In the genomic region with DNA sequence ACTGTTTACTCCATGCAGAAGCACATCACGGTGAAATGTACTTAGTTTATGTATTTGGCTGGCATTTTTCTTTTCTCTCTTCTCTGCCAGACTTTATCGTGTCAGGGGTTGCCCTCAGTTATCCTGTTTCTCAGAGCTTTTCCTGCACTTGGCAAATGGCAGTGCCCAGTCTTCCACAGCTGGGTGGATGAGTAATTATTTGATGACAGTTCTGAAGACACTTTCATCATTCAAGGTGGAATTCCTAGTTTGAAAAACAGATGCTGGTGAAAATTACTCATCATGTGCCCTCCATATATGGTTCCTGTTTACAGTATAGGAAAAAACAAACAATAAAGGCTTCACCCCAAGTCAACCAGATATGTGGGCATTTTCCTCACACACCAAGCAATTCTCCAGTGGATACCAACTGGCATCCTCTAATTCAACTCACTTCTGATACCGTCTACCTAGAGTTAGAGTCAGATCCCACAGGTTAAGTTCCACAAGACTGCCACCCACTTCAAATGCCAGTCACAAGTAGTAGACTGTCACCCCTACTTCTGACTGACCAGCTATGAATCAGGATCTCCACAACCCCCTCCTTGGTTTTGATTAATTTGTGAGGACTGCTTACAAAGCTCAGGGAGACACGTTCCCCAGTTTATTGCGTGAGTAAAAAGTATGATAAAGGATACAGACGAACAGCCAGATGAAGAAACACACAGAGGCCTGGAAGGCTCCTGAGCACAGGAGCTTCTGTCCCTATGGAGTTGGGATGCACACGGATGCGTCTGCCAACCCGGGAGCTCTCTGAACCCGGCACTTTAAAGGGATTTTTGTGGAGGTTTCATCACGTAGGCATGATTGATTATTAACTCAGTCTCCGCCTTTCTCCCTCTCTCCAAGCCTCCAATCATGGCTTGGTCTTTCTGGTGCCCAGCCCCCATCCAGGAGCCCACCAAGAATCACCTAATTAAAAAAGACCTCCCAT, we compare ENCODE assay signal across 18 cellular contexts.
DNase-seq lines count a peak whose midpoint lies in the region; ATAC-seq and TF ChIP-seq lines count a peak whose summit lies in the region.
"Had no signal": no experiment of that assay in that cellular context is flagged by ENCODE, and none has a peak within 500 bp of the region (broad histone marks: within the 10 kb centered on the region; RNA-seq: fewer than 3 reads in every experiment).

No MANE protein-coding gene starts in this region.

- H3K4me1 ChIP-seq in HCT116 (ENCODE audit: control insufficient read depth in 1 of 2, insufficient read depth in 2 of 2, low read length in 2 of 2) = no peaks in the 10 kb centered on the region; a peak in 1 of 4 replicates
- peaks cover 60% of the 10 kb centered on the region for H3K4me1 ChIP-seq in left ventricle myocardium inferior

- no peaks in the 10 kb centered on the region for H3K79me2 ChIP-seq in HCT116 (ENCODE audit: insufficient read depth, low read length)
- H3K79me2 ChIP-seq: hepatocyte had no signal

- H3K4me3 ChIP-seq in HCT116 (replicated peaks in 1 of 2; ENCODE audit: low read depth in 1 of 2, low read length in 2 of 2) (no peak overlapping the region), H7 (ENCODE audit: insufficient read depth, low read depth, low read length) (no peak overlapping the region), left ventricle myocardium inferior (no peak overlapping the region)
- H3K4me3 ChIP-seq: hepatocyte had no signal

- H3K36me3 Mint-ChIP-seq in osteocyte (ENCODE audit: unreplicated experiment) = no peaks in the 10 kb centered on the region
- H3K36me3 Mint-ChIP-seq: CD4-positive, alpha-beta memory T cell; memory B cell had no signal

- H3K27me3 ChIP-seq in HCT116 (ENCODE audit: insufficient read depth, low read length) = no peaks in the 10 kb centered on the region
- H3K27me3 ChIP-seq in H7 (ENCODE audit: control insufficient read depth, insufficient read depth, low read length) = no peaks in the 10 kb centered on the region
- no peaks in the 10 kb centered on the region for H3K27me3 ChIP-seq in left ventricle myocardium inferior (ENCODE audit: low read depth)
- H3K27me3 ChIP-seq: hepatocyte had no signal

- H3K36me3 ChIP-seq in HCT116 (ENCODE audit: control insufficient read depth in 1 of 2, insufficient read depth in 2 of 2, low read length in 2 of 2) (no peaks in the 10 kb centered on the region), H7 (replicated peaks; ENCODE audit: control insufficient read depth, insufficient read depth, low read length) (no peaks in the 10 kb centered on the region; the same call in 1 of the 2 replicates), left ventricle myocardium inferior (no peaks in the 10 kb centered on the region)

- no peak overlapping the region for H2AFZ ChIP-seq in HCT116 (ENCODE audit: low read depth, low read length, poor library complexity, severe bottlenecking)
- H2AFZ ChIP-seq: hepatocyte had no signal

- no peaks in the 10 kb centered on the region for H3K27me3 Mint-ChIP-seq in osteocyte (ENCODE audit: unreplicated experiment)
- H3K27me3 Mint-ChIP-seq: CD4-positive, alpha-beta memory T cell; memory B cell had no signal

- H3K27ac ChIP-seq in HCT116 (ENCODE audit: low read depth, low read length) (no peak overlapping the region), RWPE1 (0 out of 2 replicates have a peak overlapping the region, but pooled peaks have one; percentile 25), left ventricle myocardium inferior (replicated peaks) (no peak overlapping the region)
- H3K27ac ChIP-seq: hepatocyte had no signal

- TF ChIP-seq CTCF in HCT116 (IDR thresholded peaks at IDR 0.05 in 2 of 3, conservative IDR thresholded peaks at IDR 0.05 in 1 of 3; ENCODE audit: borderline replicate concordance in 1 of 3, insufficient read depth in 1 of 3, low read depth in 2 of 3, low read length in 2 of 3) (no peak), RWPE1 (conservative IDR thresholded peaks at IDR 0.05; ENCODE audit: low read depth) (no peak), osteocyte (IDR thresholded peaks at IDR 0.05) (no peak), left ventricle myocardium inferior (IDR thresholded peaks at IDR 0.05; ENCODE audit: borderline replicate concordance) (no peak)

- peaks cover 34% of the 10 kb centered on the region for H3K4me1 Mint-ChIP-seq in osteocyte (ENCODE audit: unreplicated experiment)

- no peak overlapping the region for H3K4me2 ChIP-seq in HCT116 (ENCODE audit: low read length)
- H3K4me2 ChIP-seq: hepatocyte had no signal

- no peak for TF ChIP-seq POLR2A in HCT116 (IDR thresholded peaks at IDR 0.05; ENCODE audit: borderline replicate concordance, extremely low read depth, insufficient read depth, insufficient read length)

- RAD21 ChIA-PET in HCT116 (lab: Charles Lee; ENCODE audit: low non-redundant PET in 1 of 2, low total read pairs in 2 of 2, uncharacterized antibody in 2 of 2, unreplicated experiment in 2 of 2) = no interaction called here

- POLR2A ChIA-PET in HCT116 (lab: Charles Lee) = no interaction called here
- POLR2A ChIA-PET in RWPE1 (lab: Yijun Ruan, JAX; ENCODE audit: low non-redundant PET) = no interaction called here

- no TSS peak for BruUV-seq in HCT116 (replicated peaks; lab: Mats Ljungman, UMichigan)

- no peaks in the 10 kb centered on the region for H4K20me1 ChIP-seq in HCT116 (ENCODE audit: insufficient read depth)

- peaks cover 3% of the 10 kb centered on the region for H3K9me3 Mint-ChIP-seq in osteocyte (ENCODE audit: unreplicated experiment)
- H3K9me3 Mint-ChIP-seq: memory B cell had no signal

- H3K9me2 ChIP-seq in HCT116 (ENCODE audit: insufficient read depth) = no peaks in the 10 kb centered on the region

- ATAC-seq in HCT116 (no peak), HG02623 (IDR thresholded peaks at IDR 0.05; ENCODE audit: unreplicated experiment) (no peak)
- ATAC-seq: Right ventricle myocardium inferior had no signal

- no peak for TF ChIP-seq RAD21 in HCT116 (IDR thresholded peaks at IDR 0.05; ENCODE audit: low read depth)

- H3K9ac ChIP-seq in HCT116 (ENCODE audit: low read length) = no peak overlapping the region

- intact Hi-C loops in HCT116 (cut with micrococcal nuclease) (no loop called here), left ventricle myocardium inferior (cut with micrococcal nuclease) (no loop called here)

- CTCF ChIA-PET in HCT116 (lab: Charles Lee) (no interaction called here), RWPE1 (lab: Yijun Ruan, JAX) (interaction anchor here (0.6 kb wide), 1 partner anchor 56 kb away, joined by 3 read pairs; no protein-coding TSS in a partner anchor)

- H3K9me3 ChIP-seq in HCT116 (ENCODE audit: control insufficient read depth in 1 of 2, insufficient read depth in 1 of 2, low read depth in 1 of 2, low read length in 2 of 2) (no peaks in the 10 kb centered on the region), left ventricle myocardium inferior (replicated peaks) (no peaks in the 10 kb centered on the region)

- H3K27ac Mint-ChIP-seq in osteocyte (ENCODE audit: unreplicated experiment) = peak overlapping the region; percentile 14
- H3K27ac Mint-ChIP-seq: brain; CD4-positive, alpha-beta memory T cell; memory B cell had no signal

- H3K4me3 Mint-ChIP-seq in osteocyte (ENCODE audit: unreplicated experiment) = no peak overlapping the region
- H3K4me3 Mint-ChIP-seq: brain; CD4-positive, alpha-beta memory T cell; memory B cell had no signal

- DNase-seq in HCT116 (ENCODE audit: low read depth, low spot score) = no peak
- no peak for DNase-seq in RWPE1 (ENCODE audit: low spot score)
- DNase-seq in fibroblast of gingiva (ENCODE audit: low read depth) = peak; percentile 39
- DNase-seq in osteocyte (ENCODE audit: extremely low spot score, unreplicated experiment) = no peak
- no peak for DNase-seq in H7
- no peak for DNase-seq in left ventricle myocardium inferior
- DNase-seq in DMS79 (lab: John Stamatoyannopoulos, UW) = no peak
- DNase-seq: CD4-positive, alpha-beta memory T cell; effector CD8-positive, alpha-beta T cell; Kasumi-1; NCI-H1694 treated with DMSO at 0.1 percent for 48 hours; NCI-H69; T1000 had no signal

TF ChIP-seq in HCT116, 20 proteins besides CTCF, POLR2A, EP300 and RAD21:
- TF ChIP-seq, protein P1, sequence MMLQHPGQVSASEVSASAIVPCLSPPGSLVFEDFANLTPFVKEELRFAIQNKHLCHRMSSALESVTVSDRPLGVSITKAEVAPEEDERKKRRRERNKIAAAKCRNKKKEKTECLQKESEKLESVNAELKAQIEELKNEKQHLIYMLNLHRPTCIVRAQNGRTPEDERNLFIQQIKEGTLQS (IDR thresholded peaks at IDR 0.05) = 0 out of 2 replicates have a peak, but pooled peaks have one; percentile 16
- no peak for TF ChIP-seq FOSL1 (IDR thresholded peaks at IDR 0.05; ENCODE audit: low read depth)
